28 cellular contexts compared by ENCODE assay signal in the genomic region with DNA sequence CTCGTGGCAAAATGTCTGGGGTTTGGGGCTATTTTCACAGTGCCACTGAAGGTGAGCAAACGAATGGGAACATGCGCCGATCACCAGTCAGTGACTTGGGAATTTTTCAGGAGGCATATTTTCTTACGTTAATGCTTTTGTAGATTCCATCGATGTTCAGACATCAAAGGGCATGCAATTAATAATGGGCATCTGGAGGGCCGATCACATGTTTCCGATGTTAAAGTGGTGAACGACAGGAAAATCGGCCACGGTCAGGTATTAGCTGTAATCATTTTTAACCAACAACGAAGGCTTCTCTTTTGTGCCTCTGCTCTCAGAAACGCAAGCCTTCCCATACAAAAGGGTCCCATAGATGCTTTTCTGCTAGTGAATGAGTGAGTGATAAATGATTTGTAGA.
DNase-seq lines count a peak whose midpoint lies in the region; ATAC-seq, FAIRE-seq and TF ChIP-seq lines count a peak whose summit lies in the region.
"Had no signal": no experiment of that assay in that cellular context is flagged by ENCODE, and none has a peak within 500 bp of the region (broad histone marks: within the 10 kb centered on the region; RNA-seq: fewer than 3 reads in every experiment).

No MANE protein-coding gene starts in this region.

- peak; percentile 32 for DNase-seq in right atrium auricular region (ENCODE audit: low spot score)
- no peak for DNase-seq in Right ventricle myocardium superior
- no peak for DNase-seq in epithelial cell of prostate (ENCODE audit: low read depth, low spot score)
- DNase-seq in osteocyte (ENCODE audit: extremely low spot score, unreplicated experiment), result peak; percentile 13
- no peak for DNase-seq in activated CD8-positive, alpha-beta T cell treated with anti-CD3 and anti-CD28 coated beads for 36 hours
- no peak for DNase-seq in hippocampal formation (lab: John Stamatoyannopoulos, UW)
- no peak for DNase-seq in kidney
- no peak for DNase-seq in MCF 10A (ENCODE audit: unreplicated experiment)
- DNase-seq: 8988T; AML-193; C1 segment of cervical spinal cord; Calu3; CD8-positive, alpha-beta T cell; DMS153; GF-D8; GOT3; KG1; MV-4-11; NCI-H1694; NCI-H2081; NCI-H2171; NCI-H345; NCI-H524 treated with DMSO at 0.1 percent for 48 hours; NCI-H82 had no signal

- H3K4me1 Mint-ChIP-seq in osteocyte (ENCODE audit: unreplicated experiment) (peaks cover 6% of the 10 kb centered on the region), MCF 10A (ENCODE audit: insufficient read depth, unreplicated experiment) (peaks cover 7% of the 10 kb centered on the region)
- H3K4me1 Mint-ChIP-seq in activated CD8-positive, alpha-beta T cell treated with anti-CD3 and anti-CD28 coated beads for 36 hours (ENCODE audit: low read depth), result peaks cover 5% of the 10 kb centered on the region

- H3K36me3 Mint-ChIP-seq in osteocyte (ENCODE audit: unreplicated experiment) (no peaks in the 10 kb centered on the region), MCF 10A (ENCODE audit: insufficient read depth, unreplicated experiment) (no peaks in the 10 kb centered on the region)
- no peaks in the 10 kb centered on the region for H3K36me3 Mint-ChIP-seq in activated CD8-positive, alpha-beta T cell treated with anti-CD3 and anti-CD28 coated beads for 36 hours (ENCODE audit: low read depth)
- H3K36me3 Mint-ChIP-seq: CD8-positive, alpha-beta T cell had no signal

- TF ChIP-seq CTCF in right atrium auricular region (IDR thresholded peaks at IDR 0.05), result no peak
- no peak for TF ChIP-seq CTCF in osteocyte (IDR thresholded peaks at IDR 0.05)
- TF ChIP-seq CTCF in activated CD8-positive, alpha-beta T cell treated with anti-CD3 and anti-CD28 coated beads for 36 hours (IDR thresholded peaks at IDR 0.05), result no peak
- TF ChIP-seq CTCF in kidney (IDR thresholded peaks at IDR 0.05; ENCODE audit: borderline replicate concordance, extremely low read depth, insufficient read depth), result no peak
- TF ChIP-seq CTCF in MCF 10A (IDR thresholded peaks at IDR 0.05; ENCODE audit: unreplicated experiment), result no peak

- FAIRE-seq in kidney (lab: Jason Lieb, UNC), result no peak
- FAIRE-seq: GM19239, RCC 7860 had no signal

- H3K4me1 ChIP-seq in right atrium auricular region (peaks cover 0 to 13% of the 10 kb centered on the region in 2 donors), kidney (ENCODE audit: control insufficient read depth in 1 of 2, insufficient read depth in 1 of 2, low read depth in 1 of 2, low read length in 2 of 2) (peaks cover 0 to 4% of the 10 kb centered on the region in 2 donors)

- H3K36me3 ChIP-seq in right atrium auricular region (no peaks in the 10 kb centered on the region), kidney (ENCODE audit: control insufficient read depth in 1 of 2, insufficient read depth in 2 of 2, low read length in 2 of 2) (no peaks in the 10 kb centered on the region)

- no peaks in the 10 kb centered on the region for H3K27me3 ChIP-seq in right atrium auricular region

- H3K9me3 Mint-ChIP-seq in osteocyte (ENCODE audit: unreplicated experiment) (no peaks in the 10 kb centered on the region), MCF 10A (ENCODE audit: unreplicated experiment) (no peaks in the 10 kb centered on the region)
- no peaks in the 10 kb centered on the region for H3K9me3 Mint-ChIP-seq in activated CD8-positive, alpha-beta T cell treated with anti-CD3 and anti-CD28 coated beads for 36 hours
- H3K9me3 Mint-ChIP-seq: CD8-positive, alpha-beta T cell had no signal

- POLR2A ChIA-PET in activated CD8-positive, alpha-beta T cell treated with anti-CD3 and anti-CD28 coated beads for 36 hours (lab: Charles Lee), result no interaction called here
- POLR2A ChIA-PET in MCF 10A (lab: Yijun Ruan, JAX), result interaction anchor here (1.0 kb wide), 1 partner anchor 156 kb away, joined by 4 read pairs; no protein-coding TSS in a partner anchor

- H3K4me3 Mint-ChIP-seq in osteocyte (ENCODE audit: unreplicated experiment), result no peak overlapping the region
- H3K4me3 Mint-ChIP-seq in activated CD8-positive, alpha-beta T cell treated with anti-CD3 and anti-CD28 coated beads for 36 hours, result no peak overlapping the region
- H3K4me3 Mint-ChIP-seq in MCF 10A (ENCODE audit: unreplicated experiment), result no peak overlapping the region
- H3K4me3 Mint-ChIP-seq: CD8-positive, alpha-beta T cell had no signal

- intact Hi-C loops in Right ventricle myocardium superior (cut with DNase I) (no loop called here), kidney (cut with DNase I) (no loop called here), MCF 10A (cut with micrococcal nuclease) (loop anchor here (5.0 kb wide), 1 partner anchor 62 kb away; no protein-coding TSS in a partner anchor)
- intact Hi-C loops in activated CD8-positive, alpha-beta T cell treated with anti-CD3 and anti-CD28 coated beads for 36 hours (cut with micrococcal nuclease), result no loop called here

- CTCF ChIA-PET in activated CD8-positive, alpha-beta T cell treated with anti-CD3 and anti-CD28 coated beads for 36 hours (lab: Charles Lee), result no interaction called here
- CTCF ChIA-PET in MCF 10A (lab: Yijun Ruan, JAX), result interaction anchor here (0.6 to 3.9 kb wide), 6 partner anchors 20 to 270 kb away, joined by 3 to 53 read pairs (median 4); no protein-coding TSS in a partner anchor

- H3K27ac ChIP-seq in right atrium auricular region (no peak overlapping the region), epithelial cell of prostate (peak overlapping the region; percentile 66), kidney (ENCODE audit: low read depth in 2 of 2, low read length in 2 of 2) (no peak overlapping the region)
- H3K27ac ChIP-seq: SK-N-MC had no signal

- no TSS peak for BruUV-seq in MCF 10A (replicated peaks; lab: Mats Ljungman, UMichigan)

- H3K27ac Mint-ChIP-seq in osteocyte (ENCODE audit: unreplicated experiment) (no peak overlapping the region), MCF 10A (ENCODE audit: low read depth, unreplicated experiment) (no peak overlapping the region)
- H3K27ac Mint-ChIP-seq in activated CD8-positive, alpha-beta T cell treated with anti-CD3 and anti-CD28 coated beads for 36 hours, result no peak overlapping the region
- H3K27ac Mint-ChIP-seq: CD8-positive, alpha-beta T cell had no signal

- no peak for ATAC-seq in Right ventricle myocardium superior (ENCODE audit: poor library complexity)
- no peak for ATAC-seq in activated CD8-positive, alpha-beta T cell treated with anti-CD3 and anti-CD28 coated beads for 36 hours
- ATAC-seq: CD8-positive, alpha-beta T cell; HCT116 had no signal

- no peak overlapping the region for H3K9ac ChIP-seq in kidney (ENCODE audit: low read length in 2 of 2)

- H3K27me3 Mint-ChIP-seq in osteocyte (ENCODE audit: unreplicated experiment) (peaks cover 67% of the 10 kb centered on the region), MCF 10A (ENCODE audit: insufficient read depth, unreplicated experiment) (no peaks in the 10 kb centered on the region)
- H3K27me3 Mint-ChIP-seq in activated CD8-positive, alpha-beta T cell treated with anti-CD3 and anti-CD28 coated beads for 36 hours, result peaks cover 29% of the 10 kb centered on the region

- H3K4me3 ChIP-seq in right atrium auricular region (no peak overlapping the region), kidney (ENCODE audit: low read length in 2 of 2) (no peak overlapping the region)
- H3K4me3 ChIP-seq: SK-N-MC had no signal

- H3K9me3 ChIP-seq in right atrium auricular region (no peaks in the 10 kb centered on the region), kidney (ENCODE audit: control insufficient read depth in 1 of 2, low read length in 2 of 2) (no peaks in the 10 kb centered on the region)

Comparison
In these comparisons a context has a peak if more than half of its experiments do, and no peak if none do; other contexts are left out.
1. DNase-seq: peak in right atrium auricular region (single experiment) and osteocyte (single experiment); none in Right ventricle myocardium superior (single experiment), epithelial cell of prostate (single experiment), activated CD8-positive, alpha-beta T cell treated with anti-CD3 and anti-CD28 coated beads for 36 hours (single experiment), hippocampal formation (0 of 2), kidney (single experiment) and MCF 10A (single experiment).